In the genomic region with DNA sequence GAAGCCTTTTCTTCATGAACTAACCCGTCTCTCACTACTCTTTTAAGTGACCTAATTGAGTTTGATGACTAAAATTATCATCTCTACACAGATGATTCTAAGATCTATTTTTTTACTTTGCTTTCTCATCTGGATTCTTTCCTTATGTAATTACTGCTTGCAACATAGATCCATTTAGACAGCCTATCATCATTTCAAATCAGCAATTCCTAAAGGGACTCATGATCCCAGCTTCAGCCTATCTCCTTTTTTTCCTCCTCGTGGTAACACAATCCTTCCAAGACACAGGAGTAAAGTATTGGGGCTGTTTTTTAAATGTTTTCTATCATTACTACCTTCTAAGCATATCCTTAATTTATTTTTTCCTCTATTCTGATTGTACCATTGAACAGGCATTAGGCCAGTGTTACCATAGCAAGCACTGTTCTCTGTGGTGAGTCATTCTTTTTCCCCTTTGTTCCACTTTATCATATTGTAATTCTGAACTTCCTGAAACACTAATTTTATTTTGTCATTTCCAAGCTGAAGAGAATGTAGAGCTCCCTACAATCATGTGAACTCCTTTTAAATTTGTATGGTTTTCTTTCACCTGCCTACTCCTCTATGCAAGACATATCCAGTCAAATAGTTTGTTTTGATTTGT, we compare ENCODE assay signal across 17 cellular contexts.
A peak's percentile ranks its signal among the peaks of the same experiment; 100 is the strongest.
DNase-seq lines count a peak whose midpoint lies in the region; ATAC-seq, FAIRE-seq and TF ChIP-seq lines count a peak whose summit lies in the region.
"Had no signal": no experiment of that assay in that cellular context is flagged by ENCODE, and none has a peak within 500 bp of the region (broad histone marks: within the 10 kb centered on the region; RNA-seq: fewer than 3 reads in every experiment).

No MANE protein-coding gene starts in this region.

- H3K4me1 Mint-ChIP-seq in astrocyte (ENCODE audit: low read depth, unreplicated experiment): peaks cover 21% of the 10 kb centered on the region

- no peaks in the 10 kb centered on the region for H3K79me1 ChIP-seq in neuronal stem cell (ENCODE audit: low read depth, low read length)

- H3K9ac ChIP-seq in GM23248 (no peak overlapping the region), astrocyte (ENCODE audit: low read length) (no peak overlapping the region), neuronal stem cell (ENCODE audit: low read depth, low read length, poor library complexity) (no peak overlapping the region)
- H3K9ac ChIP-seq: BLaER1 treated with 17β-estradiol and CSF1 and Interleukin-3, amounts not matched to agents 10 nM and 100 nM had no signal

- H3K36me3 ChIP-seq in GM23248 (ENCODE audit: low read depth) (no peaks in the 10 kb centered on the region), astrocyte (ENCODE audit: insufficient read depth, low read length) (no peaks in the 10 kb centered on the region), neuronal stem cell (replicated peaks in 1 of 2; ENCODE audit: control insufficient read depth in 2 of 2, insufficient read depth in 2 of 2, low read length in 2 of 2) (no peaks in the 10 kb centered on the region)
- H3K36me3 ChIP-seq: BLaER1 treated with 17β-estradiol and CSF1 and Interleukin-3, amounts not matched to agents 10 nM and 100 nM; right lobe of liver; thoracic aorta had no signal

- no peak overlapping the region for H2AFZ ChIP-seq in GM23248
- H2AFZ ChIP-seq in astrocyte (ENCODE audit: low read depth, low read length): no peak overlapping the region
- no peak overlapping the region for H2AFZ ChIP-seq in neuronal stem cell (ENCODE audit: low read length)

- H3F3A ChIP-seq in GM23248 (ENCODE audit: insufficient read depth): peaks cover 20% of the 10 kb centered on the region

- no peak overlapping the region for H3K4ac ChIP-seq in neuronal stem cell (ENCODE audit: low read length)

- no peak for TF ChIP-seq CTCF in astrocyte (IDR thresholded peaks at IDR 0.05; ENCODE audit: insufficient read depth, low read depth, low read length)

- H2BK12ac ChIP-seq in neuronal stem cell (ENCODE audit: low read length): no peak overlapping the region

- peak; percentile 77 for DNase-seq in GM23248
- DNase-seq in astrocyte (ENCODE audit: low read depth): peak; percentile 77
- peak; percentile 70 for DNase-seq in fibroblast of gingiva (ENCODE audit: low read depth)
- DNase-seq in sciatic nerve (ENCODE audit: low spot score): no peak
- no peak for DNase-seq in SIG-M5 (lab: John Stamatoyannopoulos, UW)
- no peak for DNase-seq in activated gamma-delta T cell (lab: John Stamatoyannopoulos, UW)
- DNase-seq in stimulated activated naive CD4-positive, alpha-beta T cell (lab: John Stamatoyannopoulos, UW): no peak
- no peak for DNase-seq in neuronal stem cell (ENCODE audit: low spot score)
- DNase-seq: anterior cingulate cortex, NCI-H2029, NCI-H524, OCI-M1, right lobe of liver had no signal

- no peak overlapping the region for H3K4me3 ChIP-seq in GM23248
- no peak overlapping the region for H3K4me3 ChIP-seq in astrocyte (ENCODE audit: insufficient read depth, low read depth, low read length)
- no peak overlapping the region for H3K4me3 ChIP-seq in neuronal stem cell (ENCODE audit: low read length in 2 of 2)
- H3K4me3 ChIP-seq: BLaER1 treated with 17β-estradiol and CSF1 and Interleukin-3, amounts not matched to agents 10 nM and 100 nM; right lobe of liver; thoracic aorta had no signal

- H2AK5ac ChIP-seq in neuronal stem cell (ENCODE audit: low read depth, low read length): no peak overlapping the region

- H3K27me3 ChIP-seq in GM23248 (replicated peaks; ENCODE audit: insufficient read depth) (no peaks in the 10 kb centered on the region), astrocyte (ENCODE audit: insufficient read depth, low read length) (no peaks in the 10 kb centered on the region), neuronal stem cell (ENCODE audit: control insufficient read depth in 3 of 3, insufficient read depth in 3 of 3, low read depth in 1 of 3, low read length in 3 of 3) (no peaks in the 10 kb centered on the region)
- H3K27me3 ChIP-seq: BLaER1 treated with 17β-estradiol and CSF1 and Interleukin-3, amounts not matched to agents 10 nM and 100 nM; right lobe of liver had no signal

- no peak overlapping the region for H2BK15ac ChIP-seq in neuronal stem cell (ENCODE audit: low read length)

- H3K23ac ChIP-seq in neuronal stem cell (ENCODE audit: low read depth, low read length, poor library complexity): no peak overlapping the region

- no peak overlapping the region for H4K8ac ChIP-seq in neuronal stem cell (ENCODE audit: low read depth, low read length)

- H4K20me1 ChIP-seq in GM23248 (ENCODE audit: insufficient read depth): no peaks in the 10 kb centered on the region
- H4K20me1 ChIP-seq in astrocyte (ENCODE audit: insufficient read depth, low read length): no peaks in the 10 kb centered on the region
- H4K20me1 ChIP-seq: BLaER1 treated with 17β-estradiol and CSF1 and Interleukin-3, amounts not matched to agents 10 nM and 100 nM had no signal

- H3K79me2 ChIP-seq in GM23248 (ENCODE audit: insufficient read depth) (no peaks in the 10 kb centered on the region), astrocyte (ENCODE audit: insufficient read depth, low read length) (no peaks in the 10 kb centered on the region)

- H3K4me2 ChIP-seq in GM23248 (ENCODE audit: unreplicated experiment): peak overlapping the region; percentile 9
- H3K4me2 ChIP-seq in astrocyte (ENCODE audit: low read length): no peak overlapping the region
- H3K4me2 ChIP-seq in neuronal stem cell (ENCODE audit: insufficient read depth, low read length, poor library complexity, severe bottlenecking): no peak overlapping the region
- H3K4me2 ChIP-seq: BLaER1 treated with 17β-estradiol and CSF1 and Interleukin-3, amounts not matched to agents 10 nM and 100 nM had no signal

- no peak overlapping the region for H3K27ac Mint-ChIP-seq in astrocyte (ENCODE audit: unreplicated experiment)

- H3K36me3 Mint-ChIP-seq in astrocyte (ENCODE audit: low read depth, unreplicated experiment): no peaks in the 10 kb centered on the region

- no peaks in the 10 kb centered on the region for H3K27me3 Mint-ChIP-seq in astrocyte (ENCODE audit: low read depth, unreplicated experiment)

- intact Hi-C loops in sciatic nerve (cut with DNase I): no loop called here

- H3K14ac ChIP-seq in neuronal stem cell (ENCODE audit: low read length): no peak overlapping the region

- WGBS in GM23248 (ENCODE audit: low coverage in 1 of 2, low lambda C conversion rate in 2 of 2, missing lambda C conversion rate in 2 of 2), 2 experiments: 45 to 49% methylated on average over 2 of the region's 2 CpGs
- WGBS in neuronal stem cell (ENCODE audit: extremely low coverage in 2 of 2, insufficient read length in 2 of 2, insufficient replicate concordance in 1 of 2), 2 donors: no CpG with 5 or more reads among the region's 2 CpGs

- no peak overlapping the region for H3K18ac ChIP-seq in neuronal stem cell (ENCODE audit: low read length)

- no peak overlapping the region for H2BK120ac ChIP-seq in neuronal stem cell (ENCODE audit: low read depth, low read length)

- no peak overlapping the region for H3K4me3 Mint-ChIP-seq in astrocyte (ENCODE audit: unreplicated experiment)
- H3K4me3 Mint-ChIP-seq: neural crest cell had no signal

- H3K27ac ChIP-seq in GM23248: peak overlapping the region; percentile 9; the same call in 1 of the 2 replicates
- H3K27ac ChIP-seq in astrocyte (ENCODE audit: low read depth, low read length): no peak overlapping the region
- H3K27ac ChIP-seq in neuronal stem cell (replicated peaks; ENCODE audit: low read length): no peak overlapping the region
- H3K27ac ChIP-seq: BLaER1 treated with 17β-estradiol and CSF1 and Interleukin-3, amounts not matched to agents 10 nM and 100 nM; right lobe of liver; thoracic aorta; VCaP had no signal

- no peak overlapping the region for H2BK5ac ChIP-seq in neuronal stem cell (ENCODE audit: low read length)

- no peak overlapping the region for H4K91ac ChIP-seq in neuronal stem cell (ENCODE audit: low read depth, low read length, poor library complexity)

- no peak for FAIRE-seq in astrocyte (lab: Jason Lieb, UNC)

- H3K4me1 ChIP-seq in GM23248 (ENCODE audit: insufficient read depth) (peaks cover 46% of the 10 kb centered on the region), astrocyte (ENCODE audit: insufficient read depth, low read length) (peaks cover 3% of the 10 kb centered on the region), neuronal stem cell (ENCODE audit: control insufficient read depth in 2 of 2, insufficient read depth in 1 of 2, low read depth in 1 of 2, low read length in 2 of 2) (no peaks in the 10 kb centered on the region)
- H3K4me1 ChIP-seq: right lobe of liver had no signal

- H3K9me2 ChIP-seq in GM23248 (ENCODE audit: insufficient read depth): no peaks in the 10 kb centered on the region

- no peaks in the 10 kb centered on the region for H3K9me3 Mint-ChIP-seq in astrocyte (ENCODE audit: unreplicated experiment)

- ATAC-seq in sciatic nerve: peak; percentile 52

- in situ Hi-C loops in GM23248 (cut with MboI): no loop called here

- no peaks in the 10 kb centered on the region for H3K9me3 ChIP-seq in GM23248 (ENCODE audit: low read depth)
- H3K9me3 ChIP-seq in astrocyte (ENCODE audit: insufficient read depth, low read depth, low read length): no peaks in the 10 kb centered on the region
- H3K9me3 ChIP-seq in neuronal stem cell (replicated peaks in 1 of 2; ENCODE audit: control insufficient read depth in 2 of 2, insufficient read depth in 1 of 2, low read depth in 1 of 2, low read length in 2 of 2): no peaks in the 10 kb centered on the region
- H3K9me3 ChIP-seq: BLaER1 treated with 17β-estradiol and CSF1 and Interleukin-3, amounts not matched to agents 10 nM and 100 nM; right lobe of liver; thoracic aorta had no signal

Comparison
In these comparisons a context has a peak if more than half of its experiments do, and no peak if none do; other contexts are left out.
1. DNase-seq: peak in GM23248 (single experiment), astrocyte (single experiment) and fibroblast of gingiva (single experiment); none in sciatic nerve (single experiment), SIG-M5 (single experiment), activated gamma-delta T cell (single experiment), stimulated activated naive CD4-positive, alpha-beta T cell (0 of 6) and neuronal stem cell (single experiment).